In the genomic region with DNA sequence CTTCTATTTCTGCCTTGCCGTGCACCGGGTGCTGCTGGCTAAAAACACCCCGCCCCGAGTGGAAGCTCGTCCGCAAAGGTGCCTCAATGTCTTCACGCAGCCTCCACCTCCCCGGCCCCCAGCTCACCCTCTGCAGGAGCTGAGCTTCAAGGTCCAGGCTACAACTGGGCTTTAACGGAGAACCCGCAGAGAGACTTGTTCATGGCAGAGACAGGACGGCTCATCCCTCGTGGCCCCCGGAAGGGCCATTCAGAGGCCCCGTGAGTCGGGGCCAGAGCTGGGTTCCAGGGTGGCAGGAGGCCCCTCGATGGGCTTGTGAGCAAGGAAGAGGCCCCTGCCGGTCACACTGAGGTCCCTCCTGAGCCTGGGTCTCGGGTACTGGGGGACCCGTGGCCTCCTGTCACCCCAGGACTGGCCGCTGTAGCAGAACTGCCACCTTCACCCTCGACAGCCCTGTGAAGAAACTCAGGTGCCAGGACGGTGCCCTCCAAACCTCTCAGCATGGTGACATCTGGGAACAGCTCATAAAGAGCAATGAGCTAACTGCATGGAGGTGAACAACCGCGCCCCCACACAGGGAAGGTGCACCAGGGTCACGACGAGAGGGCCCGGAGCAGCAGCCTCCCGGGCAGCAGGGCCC, we compare ENCODE assay signal across 15 cellular contexts. TPM values are rescaled to one million over a fixed set of nuclear protein-coding genes. Genes with fewer than 3 reads are reported as not detected.
DNase-seq lines count a peak whose midpoint lies in the region; ATAC-seq and TF ChIP-seq lines count a peak whose summit lies in the region.
"Had no signal": no experiment of that assay in that cellular context is flagged by ENCODE, and none has a peak within 500 bp of the region (broad histone marks: within the 10 kb centered on the region; RNA-seq: fewer than 3 reads in every experiment).

No MANE protein-coding gene starts in this region.

- no peak overlapping the region for H3K4me2 ChIP-seq in H9 (ENCODE audit: insufficient read depth, insufficient read length, low read length)

- no peak overlapping the region for H3K14ac ChIP-seq in H9 (ENCODE audit: insufficient read depth, low read length)

- no peak overlapping the region for H3K27ac Mint-ChIP-seq in H9
- H3K27ac Mint-ChIP-seq: CD4-positive, alpha-beta T cell had no signal

- no peak for TF ChIP-seq POLR2A in upper lobe of left lung (IDR thresholded peaks at IDR 0.05)

- ATAC-seq in right cardiac atrium (no peak), upper lobe of left lung (ENCODE audit: low FRiP score in 2 of 2) (no peak), GM21737 (IDR thresholded peaks at IDR 0.05; ENCODE audit: unreplicated experiment) (no peak), HG03159 (IDR thresholded peaks at IDR 0.05; ENCODE audit: unreplicated experiment) (no peak)

- H4K20me1 ChIP-seq in H9 (ENCODE audit: control insufficient read depth, insufficient read depth, insufficient read length), result peaks cover under 1% of the 10 kb centered on the region

- H3K27ac ChIP-seq in left ventricle myocardium inferior (replicated peaks) (no peak overlapping the region), right cardiac atrium (ENCODE audit: low read length) (no peak overlapping the region), H9 (ENCODE audit: insufficient read length, low read depth, low read length) (no peak overlapping the region), upper lobe of left lung (no peak overlapping the region)
- H3K27ac ChIP-seq: SJCRH30 had no signal

- peaks cover 0 to 4% (median 3%) of the 10 kb centered on the region in 3 experiments; a peak in 2 of 7 replicates for H3K36me3 Mint-ChIP-seq in H9 (ENCODE audit: insufficient read depth in 1 of 3, low read depth in 3 of 3)

- H3K79me1 ChIP-seq in H9 (ENCODE audit: insufficient read depth, low read depth, low read length, poor library complexity, severe bottlenecking), result no peaks in the 10 kb centered on the region

- WGBS in right cardiac atrium, result 84% methylated on average over 28 of the region's 28 CpGs
- no CpG with 5 or more reads among the region's 28 CpGs for whole genome bisulfite sequencing in H9 (ENCODE audit: extremely low coverage, insufficient read length, low lambda C conversion rate)
- WGBS in upper lobe of left lung, 2 donors, result 85 to 88% methylated on average over 9 to 27 of the region's 28 CpGs

- H3T11ph ChIP-seq in H9 (ENCODE audit: low read length), result no peak overlapping the region

- intact Hi-C loops in left ventricle myocardium inferior (cut with micrococcal nuclease) (no loop called here), right cardiac atrium (cut with DNase I) (loop anchor here in 1 of 4 donors (10.0 kb wide), 1 partner anchor 66 kb away; no protein-coding TSS in a partner anchor)

- no peak overlapping the region for H4K91ac ChIP-seq in H9 (ENCODE audit: insufficient read length, low read depth, low read length)

- H3K4me1 ChIP-seq in left ventricle myocardium inferior (peaks cover 40% of the 10 kb centered on the region), right cardiac atrium (ENCODE audit: control insufficient read depth, insufficient read depth, low read length) (peaks cover 4% of the 10 kb centered on the region), H9 (ENCODE audit: insufficient read depth, low read length) (peaks cover 4% of the 10 kb centered on the region; the same call in 1 of the 2 replicates), upper lobe of left lung (peaks cover 10 to 53% (median 25%) of the 10 kb centered on the region in 4 donors)
- H3K4me1 ChIP-seq: SJCRH30 had no signal

- H3K36me3 ChIP-seq in left ventricle myocardium inferior (peaks cover 8% of the 10 kb centered on the region), upper lobe of left lung (peaks cover 0 to 14% (median 3%) of the 10 kb centered on the region in 4 donors)
- H3K36me3 ChIP-seq: SJCRH30 had no signal

- no peak overlapping the region for H4K5ac ChIP-seq in H9 (ENCODE audit: insufficient read length, low read depth, low read length)

- no peak overlapping the region for H2AK5ac ChIP-seq in H9 (ENCODE audit: insufficient read length, low read length)

- H2BK15ac ChIP-seq in H9 (ENCODE audit: low read depth, low read length), result no peak overlapping the region

- no peak overlapping the region for H3K4ac ChIP-seq in H9 (ENCODE audit: low read depth, low read length)

- H2BK20ac ChIP-seq in H9 (ENCODE audit: low read depth, low read length, poor library complexity, severe bottlenecking), result no peak overlapping the region

- H3K9me3 ChIP-seq in left ventricle myocardium inferior (replicated peaks), result no peaks in the 10 kb centered on the region
- no peaks in the 10 kb centered on the region for H3K9me3 ChIP-seq in right cardiac atrium (ENCODE audit: control insufficient read depth, low read length)
- H3K9me3 ChIP-seq in H9 (ENCODE audit: control insufficient read depth, low read depth, low read length), result no peaks in the 10 kb centered on the region
- H3K9me3 ChIP-seq in upper lobe of left lung, result no peaks in the 10 kb centered on the region
- H3K9me3 ChIP-seq: SJCRH30 had no signal

- no peaks in the 10 kb centered on the region for H3K23me2 ChIP-seq in H9 (ENCODE audit: insufficient read length, low read depth, low read length, poor library complexity, severe bottlenecking)

- no peak overlapping the region for H3K18ac ChIP-seq in H9 (ENCODE audit: insufficient read length, low read depth, low read length)

- H2BK12ac ChIP-seq in H9 (ENCODE audit: insufficient read length, low read depth, low read length), result no peak overlapping the region

- no peak overlapping the region for H3K9ac ChIP-seq in H9 (ENCODE audit: extremely low read depth, insufficient read length, low read length)

- no peak overlapping the region for H2BK120ac ChIP-seq in H9 (ENCODE audit: low read depth, low read length, poor library complexity, severe bottlenecking)

- H4K8ac ChIP-seq in H9 (replicated peaks; ENCODE audit: insufficient read length, low read depth, low read length), result no peak overlapping the region

- no peak for TF ChIP-seq CTCF in left ventricle myocardium inferior (IDR thresholded peaks at IDR 0.05; ENCODE audit: borderline replicate concordance)
- no peak for TF ChIP-seq CTCF in H9 (conservative IDR thresholded peaks at IDR 0.05)
- TF ChIP-seq CTCF in upper lobe of left lung (IDR thresholded peaks at IDR 0.05), result no peak

- H3K79me2 ChIP-seq in H9 (ENCODE audit: insufficient read depth, low read length), result no peaks in the 10 kb centered on the region; the same call in 1 of the 2 replicates

- no peak overlapping the region for H3K4me3 Mint-ChIP-seq in H9
- H3K4me3 Mint-ChIP-seq: CD4-positive, alpha-beta T cell had no signal

- H3K27me3 ChIP-seq in left ventricle myocardium inferior (ENCODE audit: low read depth), result no peaks in the 10 kb centered on the region
- no peaks in the 10 kb centered on the region for H3K27me3 ChIP-seq in right cardiac atrium (ENCODE audit: control insufficient read depth, insufficient read depth)
- no peaks in the 10 kb centered on the region for H3K27me3 ChIP-seq in H9 (ENCODE audit: insufficient read depth, low read length)
- H3K27me3 ChIP-seq in upper lobe of left lung, result no peaks in the 10 kb centered on the region
- H3K27me3 ChIP-seq: SJCRH30 had no signal

- no peak overlapping the region for H2AFZ ChIP-seq in H9 (ENCODE audit: low read length)

- no peak overlapping the region for H3K23ac ChIP-seq in H9 (ENCODE audit: insufficient read length, low read depth, low read length)

- H3K4me1 Mint-ChIP-seq in H9, result peaks cover 29 to 41% of the 10 kb centered on the region in 2 experiments

- H3K27me3 Mint-ChIP-seq in H9 (ENCODE audit: low read depth), result peaks cover 14% of the 10 kb centered on the region
- H3K27me3 Mint-ChIP-seq: CD4-positive, alpha-beta T cell had no signal

- H3K9me3 Mint-ChIP-seq in H9, result no peaks in the 10 kb centered on the region; a peak in 1 of 5 replicates
- H3K9me3 Mint-ChIP-seq: CD4-positive, alpha-beta T cell had no signal

- H3K4me3 ChIP-seq in left ventricle myocardium inferior (no peak overlapping the region), right cardiac atrium (ENCODE audit: low read length) (no peak overlapping the region), upper lobe of left lung (no peak overlapping the region)
- H3K4me3 ChIP-seq: SJCRH30 had no signal

- DNase-seq in left ventricle myocardium inferior (peak; percentile 10), right cardiac atrium (no peak), H9 (peak; percentile 21), mesenteric fat pad (ENCODE audit: low spot score) (peak; percentile 73), upper lobe of left lung (peak; percentile 19 to 49)
- DNase-seq: Calu3; NCI-H1417 treated with DMSO at 0.1 percent for 48 hours; NCI-H2029; NCI-H2171 treated with DMSO at 0.1 percent for 48 hours; NCI-H446 treated with DMSO at 0.1 percent for 48 hours; NK-92 treated with Interleukin-12 subunit alpha and Interleukin-12 subunit beta, amount 100 ng/mL, for 24 hours; SJCRH30 had no signal

- H2BK5ac ChIP-seq in H9 (ENCODE audit: insufficient read length, low read length), result no peak overlapping the region

- TF ChIP-seq EP300 in upper lobe of left lung (IDR thresholded peaks at IDR 0.05), result no peak

- no peak overlapping the region for H3K56ac ChIP-seq in H9 (ENCODE audit: insufficient read length, low read depth, low read length)

RNA-seq across cellular contexts. Expression of gene UBAC1, which starts 58.0 kb away (rescaled TPM):
- total RNA-seq in left ventricle myocardium inferior (108 TPM), right cardiac atrium (10 to 100 TPM; 64.0 to 88.7 (median 76.2) TPM), H9 (2021) (46.3 and 47.5 TPM in 2 replicates), mesenteric fat pad (36.3 TPM), upper lobe of left lung (10 to 100 TPM; 38.0 to 72.3 (median 49.3) TPM)
- polyA plus RNA-seq in right cardiac atrium, result 83.3 TPM

Comparison
In these comparisons a context has a peak if more than half of its experiments do, and no peak if none do; other contexts are left out.
1. DNase-seq: peak in left ventricle myocardium inferior (single experiment), H9 (single experiment), mesenteric fat pad (single experiment) and upper lobe of left lung (2 of 2); none in right cardiac atrium (0 of 3).